ENCODE assay signal across 1 cellular context in the genomic region with DNA sequence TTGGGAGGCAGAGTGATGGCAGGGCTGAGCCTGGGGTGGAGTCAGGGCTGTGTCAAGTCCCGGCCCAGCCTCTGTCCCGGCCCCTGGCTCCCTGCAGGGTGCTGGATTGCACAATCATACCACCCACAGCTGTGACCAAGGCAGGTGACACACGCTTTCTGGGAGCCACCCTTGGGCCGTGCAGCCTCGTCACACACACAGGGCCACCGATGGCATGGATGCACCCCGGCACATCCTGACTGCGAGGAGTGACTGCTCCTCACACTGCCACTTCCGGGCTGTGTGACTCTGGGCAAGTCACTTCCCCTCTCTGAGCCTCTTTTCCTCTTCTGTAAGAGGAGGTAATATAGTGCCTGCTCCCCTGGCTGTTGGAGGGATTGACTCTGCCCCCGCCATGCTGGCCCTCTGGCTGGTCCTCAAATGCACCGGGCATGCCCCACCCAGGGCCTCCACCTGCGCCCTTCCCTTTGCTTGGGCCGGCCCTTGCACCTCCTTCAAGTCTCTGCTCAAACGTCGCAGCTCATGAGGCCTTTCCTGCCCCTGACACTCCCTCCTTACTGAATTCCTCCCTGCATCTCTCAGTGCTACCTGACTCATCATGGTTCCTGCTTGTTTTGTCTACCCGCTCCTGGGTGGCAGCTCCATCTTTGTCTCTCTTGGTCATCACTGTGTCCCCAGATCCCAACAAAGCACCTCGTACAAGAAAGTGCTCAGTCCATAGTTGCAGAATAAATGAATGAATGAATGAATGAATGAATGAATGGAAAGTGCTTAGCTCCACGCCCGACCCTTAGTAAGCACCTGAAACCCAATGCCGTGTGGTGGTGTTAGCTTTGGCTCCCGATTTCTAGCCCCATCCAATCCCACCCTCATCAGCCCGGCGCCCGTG.
TF ChIP-seq lines count a peak whose summit lies in the region.

No MANE protein-coding gene starts in this region.

TF ChIP-seq in K562, 482 proteins besides CTCF, POLR2A, EP300 and RAD21 (continued from another document):
- TF ChIP-seq ASH1L (IDR thresholded peaks at IDR 0.05; ENCODE audit: borderline replicate concordance, low read depth, partially characterized antibody), result no peak
- peak; percentile 51 for TF ChIP-seq RBM25 (IDR thresholded peaks at IDR 0.05; ENCODE audit: low read depth, low read length, severe bottlenecking)
- no peak for TF ChIP-seq THRAP3 (IDR thresholded peaks at IDR 0.05; ENCODE audit: borderline replicate concordance)
- no peak for TF ChIP-seq ZNF224 (CRISPR knock-in tag; IDR thresholded peaks at IDR 0.05)
- TF ChIP-seq CREM (IDR thresholded peaks at IDR 0.05; ENCODE audit: low read depth), result 0 out of 2 replicates have a peak, but pooled peaks have one; percentile 5
- TF ChIP-seq BCOR (IDR thresholded peaks at IDR 0.05), result peak; percentile 83
- TF ChIP-seq CXXC5 (CRISPR knock-in tag; IDR thresholded peaks at IDR 0.05), result no peak
- TF ChIP-seq SRSF1 (IDR thresholded peaks at IDR 0.05; ENCODE audit: low read depth, low read length), result no peak
- peak; percentile 53 for TF ChIP-seq DACH1 (IDR thresholded peaks at IDR 0.05; ENCODE audit: partially characterized antibody)
- TF ChIP-seq ZNF24 (IDR thresholded peaks at IDR 0.05), result peak; percentile 96
- no peak for TF ChIP-seq POLR3A (IDR thresholded peaks at IDR 0.05; ENCODE audit: borderline replicate concordance, extremely low read depth, insufficient read depth, insufficient read length)
- TF ChIP-seq ZFP36 (IDR thresholded peaks at IDR 0.05; ENCODE audit: low read depth, low read length, partially characterized antibody), result peak; percentile 87
- no peak for TF ChIP-seq PURB (CRISPR knock-in tag; IDR thresholded peaks at IDR 0.05; ENCODE audit: low read depth)
- TF ChIP-seq, protein P1, sequence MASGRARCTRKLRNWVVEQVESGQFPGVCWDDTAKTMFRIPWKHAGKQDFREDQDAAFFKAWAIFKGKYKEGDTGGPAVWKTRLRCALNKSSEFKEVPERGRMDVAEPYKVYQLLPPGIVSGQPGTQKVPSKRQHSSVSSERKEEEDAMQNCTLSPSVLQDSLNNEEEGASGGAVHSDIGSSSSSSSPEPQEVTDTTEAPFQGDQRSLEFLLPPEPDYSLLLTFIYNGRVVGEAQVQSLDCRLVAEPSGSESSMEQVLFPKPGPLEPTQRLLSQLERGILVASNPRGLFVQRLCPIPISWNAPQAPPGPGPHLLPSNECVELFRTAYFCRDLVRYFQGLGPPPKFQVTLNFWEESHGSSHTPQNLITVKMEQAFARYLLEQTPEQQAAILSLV (tag; IDR thresholded peaks at IDR 0.05), result peak; percentile 69
- TF ChIP-seq GATAD2A (IDR thresholded peaks at IDR 0.05), result no peak
- TF ChIP-seq, protein P2, sequence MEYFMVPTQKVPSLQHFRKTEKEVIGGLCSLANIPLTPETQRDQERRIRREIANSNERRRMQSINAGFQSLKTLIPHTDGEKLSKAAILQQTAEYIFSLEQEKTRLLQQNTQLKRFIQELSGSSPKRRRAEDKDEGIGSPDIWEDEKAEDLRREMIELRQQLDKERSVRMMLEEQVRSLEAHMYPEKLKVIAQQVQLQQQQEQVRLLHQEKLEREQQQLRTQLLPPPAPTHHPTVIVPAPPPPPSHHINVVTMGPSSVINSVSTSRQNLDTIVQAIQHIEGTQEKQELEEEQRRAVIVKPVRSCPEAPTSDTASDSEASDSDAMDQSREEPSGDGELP (CRISPR knock-in tag; IDR thresholded peaks at IDR 0.05; ENCODE audit: borderline replicate concordance), result peak; percentile 83
- TF ChIP-seq ADNP (tag; IDR thresholded peaks at IDR 0.05), result peak; percentile 43; the same call in 1 of the 2 replicates
- TF ChIP-seq, protein P3, sequence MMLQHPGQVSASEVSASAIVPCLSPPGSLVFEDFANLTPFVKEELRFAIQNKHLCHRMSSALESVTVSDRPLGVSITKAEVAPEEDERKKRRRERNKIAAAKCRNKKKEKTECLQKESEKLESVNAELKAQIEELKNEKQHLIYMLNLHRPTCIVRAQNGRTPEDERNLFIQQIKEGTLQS (IDR thresholded peaks at IDR 0.05), result peak; percentile 48; the same call in 1 of the 2 replicates
- TF ChIP-seq, protein P3 (CRISPR knock-in tag; conservative IDR thresholded peaks at IDR 0.05), result no peak
- TF ChIP-seq ZNF764 (CRISPR knock-in tag; IDR thresholded peaks at IDR 0.05; ENCODE audit: low read depth), result no peak
- TF ChIP-seq KDM1A (IDR thresholded peaks at IDR 0.05), result peak; percentile 43 to 78; a peak in 3 of 4 replicates
- TF ChIP-seq CEBPB (tag; IDR thresholded peaks at IDR 0.05), result peak; percentile 99
- TF ChIP-seq CEBPG (CRISPR knock-in tag; IDR thresholded peaks at IDR 0.05), result peak; percentile 88
- TF ChIP-seq CEBPG (tag; conservative IDR thresholded peaks at IDR 0.05 in 1 of 2, IDR thresholded peaks at IDR 0.05 in 1 of 2), result peak; percentile 79 to 92
- 0 out of 2 replicates have a peak, but pooled peaks have one; percentile 18 for TF ChIP-seq CBFA2T3 (IDR thresholded peaks at IDR 0.05)
- no peak for TF ChIP-seq GTF2A2 (tag; IDR thresholded peaks at IDR 0.05)
- TF ChIP-seq ETV1 (tag; conservative IDR thresholded peaks at IDR 0.05; ENCODE audit: low read depth), result peak; percentile 37; the same call in 1 of the 2 replicates
- peak; percentile 38 for TF ChIP-seq EGR1 (conservative IDR thresholded peaks at IDR 0.05)
